19 cellular contexts compared by ENCODE assay signal in genomic region chr1:221689138-221689537, GRCh38. TPM values are rescaled to one million over a fixed set of nuclear protein-coding genes. Genes with fewer than 3 reads are reported as not detected.
A peak's percentile ranks its signal among the peaks of the same experiment; 100 is the strongest.
DNase-seq lines count a peak whose midpoint lies in the region; ATAC-seq, FAIRE-seq and TF ChIP-seq lines count a peak whose summit lies in the region.
"Had no signal": no experiment of that assay in that cellular context is flagged by ENCODE, and none has a peak within 500 bp of the region (broad histone marks: within the 10 kb centered on the region; RNA-seq: fewer than 3 reads in every experiment).

No MANE protein-coding gene starts in this region.

- no peak overlapping the region for H3K4me3 ChIP-seq in CD8-positive, alpha-beta T cell (ENCODE audit: low read depth, low read length)
- no peak overlapping the region for H3K4me3 ChIP-seq in ovary
- H3K4me3 ChIP-seq: lung had no signal

- H3K27ac ChIP-seq in CD8-positive, alpha-beta T cell (ENCODE audit: low read depth, low read length), result no peak overlapping the region
- no peak overlapping the region for H3K27ac ChIP-seq in ovary

- CTCF ChIA-PET in CD8-positive, alpha-beta T cell (lab: Charles Lee), result no interaction called here
- CTCF ChIA-PET in activated B cell treated with CpG ODN at 0.5 μM for 24 hours (lab: Charles Lee), result no interaction called here

- DNase-seq in CD8-positive, alpha-beta T cell, result peak in 1 of 7 experiments; percentile 26
- peak; percentile 55 for DNase-seq in KG1 (lab: John Stamatoyannopoulos, UW)
- DNase-seq in activated B cell treated with CpG ODN at 0.5 μM for 24 hours, result no peak
- no peak for DNase-seq in naive B cell
- no peak for DNase-seq in ovary
- no peak for DNase-seq in SW480 (ENCODE audit: low spot score)
- no peak for DNase-seq in HTR-8/SVneo (ENCODE audit: insufficient read length, low spot score)
- DNase-seq: activated CD4-positive, alpha-beta T cell treated with anti-CD3 and anti-CD28 coated beads for 4 hours; amygdala; DMS79; GOT3; NCI-H1048; retina had no signal

- no peaks in the 10 kb centered on the region for H3K27me3 Mint-ChIP-seq in CD8-positive, alpha-beta T cell (ENCODE audit: low read depth)
- no peaks in the 10 kb centered on the region for H3K27me3 Mint-ChIP-seq in activated B cell treated with CpG ODN at 0.5 μM for 24 hours
- H3K27me3 Mint-ChIP-seq in naive B cell, result no peaks in the 10 kb centered on the region
- no peaks in the 10 kb centered on the region for H3K27me3 Mint-ChIP-seq in stimulated activated memory B cell treated with anti-CD40 and anti-IgM and Interleukin-4, amounts not matched to agents 10 μg/mL and 1 μg/mL and 100 μg/mL, for 72 hours
- H3K27me3 Mint-ChIP-seq: B cell had no signal

- H3K36me3 Mint-ChIP-seq in CD8-positive, alpha-beta T cell, result no peaks in the 10 kb centered on the region
- no peaks in the 10 kb centered on the region for H3K36me3 Mint-ChIP-seq in activated B cell treated with CpG ODN at 0.5 μM for 24 hours (ENCODE audit: low read depth)
- no peaks in the 10 kb centered on the region for H3K36me3 Mint-ChIP-seq in naive B cell
- H3K36me3 Mint-ChIP-seq in stimulated activated memory B cell treated with anti-CD40 and anti-IgM and Interleukin-4, amounts not matched to agents 10 μg/mL and 1 μg/mL and 100 μg/mL, for 72 hours, result no peaks in the 10 kb centered on the region

- H3K27me3 ChIP-seq in CD8-positive, alpha-beta T cell (ENCODE audit: insufficient read depth, low read length), result no peaks in the 10 kb centered on the region
- H3K27me3 ChIP-seq in ovary, result no peaks in the 10 kb centered on the region

- no peak for TF ChIP-seq POLR2A in ovary (IDR thresholded peaks at IDR 0.05)

- WGBS in ovary, 3 donors, result 90 to 93% (median 90%) methylated on average over 3 of the region's 3 CpGs

- peaks cover 6% of the 10 kb centered on the region for H3K4me1 Mint-ChIP-seq in CD8-positive, alpha-beta T cell (ENCODE audit: low read depth)
- no peaks in the 10 kb centered on the region for H3K4me1 Mint-ChIP-seq in activated B cell treated with CpG ODN at 0.5 μM for 24 hours
- peaks cover 0 to 4% (median 0%) of the 10 kb centered on the region in 3 donors for H3K4me1 Mint-ChIP-seq in naive B cell
- peaks cover 9% of the 10 kb centered on the region for H3K4me1 Mint-ChIP-seq in stimulated activated memory B cell treated with anti-CD40 and anti-IgM and Interleukin-4, amounts not matched to agents 10 μg/mL and 1 μg/mL and 100 μg/mL, for 72 hours
- H3K4me1 Mint-ChIP-seq: B cell, neural crest cell had no signal

- no peak for TF ChIP-seq CTCF in CD8-positive, alpha-beta T cell (IDR thresholded peaks at IDR 0.05)
- TF ChIP-seq CTCF in activated B cell treated with CpG ODN at 0.5 μM for 24 hours (IDR thresholded peaks at IDR 0.05) (no peak), ovary (IDR thresholded peaks at IDR 0.05) (no peak)

- no peak overlapping the region for H3K27ac Mint-ChIP-seq in CD8-positive, alpha-beta T cell
- H3K27ac Mint-ChIP-seq in activated B cell treated with CpG ODN at 0.5 μM for 24 hours (no peak overlapping the region), naive B cell (no peak overlapping the region)
- H3K27ac Mint-ChIP-seq in stimulated activated memory B cell treated with anti-CD40 and anti-IgM and Interleukin-4, amounts not matched to agents 10 μg/mL and 1 μg/mL and 100 μg/mL, for 72 hours, result no peak overlapping the region
- H3K27ac Mint-ChIP-seq: B cell had no signal

- no peak for TF ChIP-seq EP300 in ovary (IDR thresholded peaks at IDR 0.05)

- H3K9me3 Mint-ChIP-seq in CD8-positive, alpha-beta T cell, result no peaks in the 10 kb centered on the region
- H3K9me3 Mint-ChIP-seq in activated B cell treated with CpG ODN at 0.5 μM for 24 hours (no peaks in the 10 kb centered on the region), naive B cell (peaks cover 0 to 10% (median 0%) of the 10 kb centered on the region in 7 donors)
- no peaks in the 10 kb centered on the region for H3K9me3 Mint-ChIP-seq in stimulated activated memory B cell treated with anti-CD40 and anti-IgM and Interleukin-4, amounts not matched to agents 10 μg/mL and 1 μg/mL and 100 μg/mL, for 72 hours
- H3K9me3 Mint-ChIP-seq: neural crest cell had no signal

- intact Hi-C loops in CD8-positive, alpha-beta T cell (cut with DNase I, micrococcal nuclease), result no loop called here
- intact Hi-C loops in activated B cell treated with CpG ODN at 0.5 μM for 24 hours (cut with micrococcal nuclease), result no loop called here
- intact Hi-C loops in ovary (cut with DNase I), result no loop called here

- FAIRE-seq in HTR-8/SVneo (lab: Jason Lieb, UNC), result no peak
- FAIRE-seq: colon had no signal

- H3K9me3 ChIP-seq in CD8-positive, alpha-beta T cell (ENCODE audit: low read length), result no peaks in the 10 kb centered on the region
- H3K9me3 ChIP-seq in ovary, result no peaks in the 10 kb centered on the region

- H3K4me3 Mint-ChIP-seq in CD8-positive, alpha-beta T cell, result no peak overlapping the region
- no peak overlapping the region for H3K4me3 Mint-ChIP-seq in activated B cell treated with CpG ODN at 0.5 μM for 24 hours
- H3K4me3 Mint-ChIP-seq in naive B cell, result no peak overlapping the region
- H3K4me3 Mint-ChIP-seq in stimulated activated memory B cell treated with anti-CD40 and anti-IgM and Interleukin-4, amounts not matched to agents 10 μg/mL and 1 μg/mL and 100 μg/mL, for 72 hours, result no peak overlapping the region
- H3K4me3 Mint-ChIP-seq: activated T-helper 1 cell treated with anti-CD3 and anti-CD28 coated beads, Interleukin-12 subunit alpha, Interleukin-12 subunit beta, Interleukin-2, Interleukin-4 antibody, amounts not matched to agents 30 ng/mL and 10 ng/mL and 1 ng/mL, durations not matched to agents 14 hours and 24 hours and 36 hours; B cell; neural crest cell had no signal

- H3K4me1 ChIP-seq in CD8-positive, alpha-beta T cell (ENCODE audit: insufficient read depth, low read length), result no peaks in the 10 kb centered on the region
- no peaks in the 10 kb centered on the region for H3K4me1 ChIP-seq in ovary (ENCODE audit: insufficient read depth)

- H3K36me3 ChIP-seq in CD8-positive, alpha-beta T cell (ENCODE audit: insufficient read depth, low read length), result no peaks in the 10 kb centered on the region
- H3K36me3 ChIP-seq in ovary, result no peaks in the 10 kb centered on the region

- POLR2A ChIA-PET in CD8-positive, alpha-beta T cell (lab: Charles Lee), result interaction anchor here (1.1 to 1.4 kb wide), 2 partner anchors 24 to 54 kb away, joined by 3 to 5 read pairs; no protein-coding TSS in a partner anchor
- POLR2A ChIA-PET in activated B cell treated with CpG ODN at 0.5 μM for 24 hours (lab: Charles Lee), result no interaction called here

- peak; percentile 54 for ATAC-seq in CD8-positive, alpha-beta T cell
- ATAC-seq in activated B cell treated with CpG ODN at 0.5 μM for 24 hours (ENCODE audit: low read depth), result peak; percentile 37
- ATAC-seq in naive B cell (ENCODE audit: low read depth in 2 of 2), result peak; percentile 27 to 48
- ATAC-seq in stimulated activated memory B cell treated with anti-CD40 and anti-IgM and Interleukin-4, amounts not matched to agents 10 μg/mL and 1 μg/mL and 100 μg/mL, for 72 hours, result no peak

RNA-seq across cellular contexts. Expression of gene DUSP10, which starts 52.8 kb away (rescaled TPM):
- total RNA-seq in CD8-positive, alpha-beta T cell, result 10 to 100 TPM; 63.0 to 64.3 TPM
- 36.6 and 39.5 TPM in 2 replicates for total RNA-seq in activated B cell treated with CpG ODN at 0.5 μM for 24 hours
- polyA plus RNA-seq in naive B cell (ENCODE audit: low read depth in 6 of 6), result 10 to 100 TPM in 3 of 6 donors, 1 to 10 TPM in 3; 2.7 to 23.1 (median 10.0) TPM
- 1 to 10 TPM in 6 of 7 donors, under 1 TPM in 1; 0.81 to 8.5 (median 2.0) TPM for total RNA-seq in ovary
- polyA plus RNA-seq in ovary, result 1 to 10 TPM; 1.7 to 5.5 TPM
